1 cellular context compared by ENCODE assay signal in genomic region chr22:23178512-23179254, GRCh38.
TF ChIP-seq lines count a peak whose summit lies in the region.

No MANE protein-coding gene starts in this region.

TF ChIP-seq in HEK293, 187 proteins besides CTCF, POLR2A, EP300 and RAD21 (continued from another document):
- TF ChIP-seq ZBTB44 (tag by site-specific recombination; IDR thresholded peaks at IDR 0.05) (no peak), REST (tag by site-specific recombination; IDR thresholded peaks at IDR 0.05) (no peak), ZNF335 (tag by site-specific recombination; conservative IDR thresholded peaks at IDR 0.05) (no peak), AEBP2 (tag by site-specific recombination; IDR thresholded peaks at IDR 0.05; ENCODE audit: borderline replicate concordance) (no peak), ZBTB6 (tag by site-specific recombination; IDR thresholded peaks at IDR 0.05) (no peak), OVOL3 (tag by site-specific recombination; IDR thresholded peaks at IDR 0.05) (no peak), ZNF146 (tag by site-specific recombination; IDR thresholded peaks at IDR 0.05) (no peak), ZNF626 (tag by site-specific recombination; IDR thresholded peaks at IDR 0.05) (no peak), TRIM28 (IDR thresholded peaks at IDR 0.05; ENCODE audit: borderline replicate concordance, low read length) (no peak), ZSCAN16 (tag by site-specific recombination; IDR thresholded peaks at IDR 0.05) (no peak), ZSCAN30 (tag by site-specific recombination; IDR thresholded peaks at IDR 0.05) (0 out of 2 replicates have a peak, but pooled peaks have one; percentile 31), EGR2 (tag by site-specific recombination; IDR thresholded peaks at IDR 0.05; ENCODE audit: low read depth) (peak; percentile 45; the same call in 1 of the 2 replicates), KLF10 (tag by site-specific recombination; IDR thresholded peaks at IDR 0.05) (no peak), YY2 (tag by site-specific recombination; IDR thresholded peaks at IDR 0.05) (no peak), OSR2 (tag by site-specific recombination; IDR thresholded peaks at IDR 0.05) (no peak), ZNF155 (tag by site-specific recombination; IDR thresholded peaks at IDR 0.05) (no peak), ZNF629 (tag by site-specific recombination; IDR thresholded peaks at IDR 0.05) (no peak), KLF17 (tag by site-specific recombination; IDR thresholded peaks at IDR 0.05) (no peak), ZNF701 (tag by site-specific recombination; IDR thresholded peaks at IDR 0.05) (no peak), ZNF391 (tag by site-specific recombination; IDR thresholded peaks at IDR 0.05; ENCODE audit: borderline replicate concordance, low read depth) (no peak), ZBTB17 (tag by site-specific recombination; IDR thresholded peaks at IDR 0.05) (peak; percentile 45), ZNF624 (tag by site-specific recombination; IDR thresholded peaks at IDR 0.05) (no peak), ZNF843 (tag by site-specific recombination; IDR thresholded peaks at IDR 0.05) (no peak), ZNF449 (tag by site-specific recombination; IDR thresholded peaks at IDR 0.05) (no peak), ZNF670 (tag by site-specific recombination; IDR thresholded peaks at IDR 0.05; ENCODE audit: low read depth) (no peak), SP7 (tag by site-specific recombination; IDR thresholded peaks at IDR 0.05) (0 out of 2 replicates have a peak, but pooled peaks have one; percentile 31), ZNF404 (tag by site-specific recombination; IDR thresholded peaks at IDR 0.05) (no peak), HOXA7 (CRISPR knock-in tag; IDR thresholded peaks at IDR 0.05; ENCODE audit: borderline replicate concordance) (no peak), SALL2 (tag by site-specific recombination; IDR thresholded peaks at IDR 0.05; ENCODE audit: borderline replicate concordance) (no peak), ZNF776 (tag by site-specific recombination; IDR thresholded peaks at IDR 0.05; ENCODE audit: borderline replicate concordance) (no peak), PRDM1 (tag by site-specific recombination; IDR thresholded peaks at IDR 0.05) (no peak), ZNF280C (tag by site-specific recombination; IDR thresholded peaks at IDR 0.05) (no peak), FEZF1 (tag by site-specific recombination; IDR thresholded peaks at IDR 0.05) (no peak), ZFP69B (tag by site-specific recombination; IDR thresholded peaks at IDR 0.05) (peak; percentile 87), GFI1B (tag by site-specific recombination; IDR thresholded peaks at IDR 0.05) (no peak), ZNF596 (tag by site-specific recombination; IDR thresholded peaks at IDR 0.05) (no peak), ZNF2 (tag by site-specific recombination; IDR thresholded peaks at IDR 0.05) (no peak), BCL11B (tag by site-specific recombination; IDR thresholded peaks at IDR 0.05; ENCODE audit: low read depth) (no peak), MEIS1 (CRISPR knock-in tag; IDR thresholded peaks at IDR 0.05; ENCODE audit: borderline replicate concordance) (no peak), ZNF138 (tag by site-specific recombination; IDR thresholded peaks at IDR 0.05; ENCODE audit: borderline replicate concordance) (no peak), ZBTB26 (tag by site-specific recombination; optimal IDR thresholded peaks at IDR 0.05) (no peak), IKZF3 (tag by site-specific recombination; IDR thresholded peaks at IDR 0.05) (peak; percentile 96), ZNF341 (tag by site-specific recombination; IDR thresholded peaks at IDR 0.05; ENCODE audit: low read depth) (no peak), REPIN1 (tag by site-specific recombination; IDR thresholded peaks at IDR 0.05; ENCODE audit: low read depth) (no peak), ZNF423 (tag by site-specific recombination; IDR thresholded peaks at IDR 0.05) (no peak), KLF8 (tag by site-specific recombination; IDR thresholded peaks at IDR 0.05) (0 out of 2 replicates have a peak, but pooled peaks have one; percentile 21)
